ENCODE assay signal across 8 cellular contexts in genomic region chr9:113376634-113377531, GRCh38. TPM values are rescaled to one million over a fixed set of nuclear protein-coding genes. Genes with fewer than 3 reads are reported as not detected.
DNase-seq lines count a peak whose midpoint lies in the region; ATAC-seq and TF ChIP-seq lines count a peak whose summit lies in the region.

Gene HDHD3, minus strand, starts transcription at chr9:113376986. Its CDS starts 2,632 bp downstream, at chr9:113374354.

- H3K4me1 ChIP-seq in Peyer's patch = peaks cover 0 to 48% (median 4%) of the 10 kb centered on the region in 4 donors
- peaks cover 2% of the 10 kb centered on the region for H3K4me1 ChIP-seq in fibroblast of lung (ENCODE audit: control insufficient read depth, extremely low read depth, insufficient read depth, low read length)

- peaks cover 7 to 22% (median 13%) of the 10 kb centered on the region in 4 donors for H3K4me1 Mint-ChIP-seq in naive thymus-derived CD8-positive, alpha-beta T cell

- H3K4me3 ChIP-seq in Peyer's patch = peak within 1 kb of the TSS; percentile 71 to 95 (median 84)
- H3K4me3 ChIP-seq in fibroblast of lung (replicated peaks in 1 of 4; ENCODE audit: control extremely low read depth in 1 of 4, insufficient read depth in 1 of 4, low read depth in 3 of 4, low read length in 4 of 4) = peak within 1 kb of the TSS; percentile 72 to 84 (median 76)

- peak within 1 kb of the TSS; percentile 83 to 96 (median 88) for H3K4me3 Mint-ChIP-seq in naive thymus-derived CD8-positive, alpha-beta T cell

- TF ChIP-seq POLR2A in Peyer's patch (IDR thresholded peaks at IDR 0.05) = peak; percentile 94 to 95

- in situ Hi-C loops in Caki2 (cut with HindIII; ENCODE audit: low pct_unique_long_range_greater_than_20kb, low sequenced_read_pairs) = no loop called here

- no peaks in the 10 kb centered on the region for H3K27me3 Mint-ChIP-seq in naive thymus-derived CD8-positive, alpha-beta T cell

- peak; percentile 69 for ATAC-seq in GM21447 (IDR thresholded peaks at IDR 0.05; ENCODE audit: unreplicated experiment)
- peak; percentile 87 to 88 for ATAC-seq in naive thymus-derived CD8-positive, alpha-beta T cell

- H3K36me3 Mint-ChIP-seq in naive thymus-derived CD8-positive, alpha-beta T cell = peaks cover 0 to 15% (median 0%) of the 10 kb centered on the region in 3 donors

- no peak for TF ChIP-seq CTCF in Peyer's patch (IDR thresholded peaks at IDR 0.05)
- no peak for TF ChIP-seq CTCF in fibroblast of lung (conservative IDR thresholded peaks at IDR 0.05 in 1 of 2, IDR thresholded peaks at IDR 0.05 in 1 of 2; ENCODE audit: low read depth in 1 of 2, low read length in 2 of 2)

- peak within 1 kb of the TSS; percentile 29 to 94 (median 90) for H3K27ac Mint-ChIP-seq in naive thymus-derived CD8-positive, alpha-beta T cell

- peak within 1 kb of the TSS; percentile 94 for H2AFZ ChIP-seq in fibroblast of lung (ENCODE audit: low read length)

- no peaks in the 10 kb centered on the region for H3K79me2 ChIP-seq in fibroblast of lung (ENCODE audit: control insufficient read depth, insufficient read depth, low read length)

- H3K36me3 ChIP-seq in Peyer's patch (peaks cover 0 to 27% (median 0%) of the 10 kb centered on the region in 3 donors), fibroblast of lung (ENCODE audit: control insufficient read depth, insufficient read depth, low read length) (peaks cover 4% of the 10 kb centered on the region)

- H3K9me3 ChIP-seq in Peyer's patch (no peaks in the 10 kb centered on the region), fibroblast of lung (ENCODE audit: control insufficient read depth, insufficient read depth, low read depth, low read length) (no peaks in the 10 kb centered on the region)

- H3K9me3 Mint-ChIP-seq in naive thymus-derived CD8-positive, alpha-beta T cell = no peaks in the 10 kb centered on the region

- H3K27me3 ChIP-seq in Peyer's patch = no peaks in the 10 kb centered on the region
- no peaks in the 10 kb centered on the region for H3K27me3 ChIP-seq in fibroblast of lung (ENCODE audit: control insufficient read depth, insufficient read depth, low read length)

- POLR2A ChIA-PET in naive thymus-derived CD8-positive, alpha-beta T cell (lab: Charles Lee) = interaction anchor here (0.6 to 1.8 kb wide), 10 partner anchors 10 to 102 kb away, joined by 3 to 13 read pairs (median 4); partner anchors contain the start of genes ALAD, BSPRY, C9orf43 and POLE3

- H3K4me2 ChIP-seq in fibroblast of lung (ENCODE audit: extremely low read depth, insufficient read depth, low read length) = peak within 1 kb of the TSS; percentile 83

- H4K20me1 ChIP-seq in fibroblast of lung (ENCODE audit: control insufficient read depth, extremely low read depth, insufficient read depth, low read length) = no peaks in the 10 kb centered on the region

- peak; percentile 80 for DNase-seq in Caki2 (ENCODE audit: low read depth)
- peak; percentile 84 for DNase-seq in HuH-7 (ENCODE audit: low spot score)
- peak; percentile 80 to 95 (median 93) for DNase-seq in Peyer's patch
- peak; percentile 49 to 75 for DNase-seq in activated T-helper 1 cell treated with anti-CD3 and anti-CD28 coated beads, Interleukin-2, amount 50 U/mL, for 16 hours (ENCODE audit: low read depth in 1 of 2, low spot score in 1 of 2)
- peak; percentile 64 to 70 for DNase-seq in fibroblast of lung (ENCODE audit: low read depth in 2 of 2)
- peak; percentile 66 to 87 (median 80) for DNase-seq in naive thymus-derived CD8-positive, alpha-beta T cell
- peak; percentile 74 to 86 (median 80) for DNase-seq in stimulated activated naive CD4-positive, alpha-beta T cell (lab: John Stamatoyannopoulos, UW)

- peak within 1 kb of the TSS; percentile 81 to 98 (median 92) for H3K27ac ChIP-seq in Peyer's patch
- no peak within 1 kb of the TSS for H3K27ac ChIP-seq in fibroblast of lung (ENCODE audit: insufficient read depth, low read length)

- H3K9ac ChIP-seq in fibroblast of lung (ENCODE audit: insufficient read depth, low read length) = peak within 1 kb of the TSS; percentile 62

RNA-seq across cellular contexts. Expression of gene HDHD3, which starts in this region (rescaled TPM):
- 19.4 and 39.5 TPM in 2 replicates for total RNA-seq in Caki2 (2014; rRNA removed; shearing (Covaris generic); ENCODE audit: low replicate concordance)
- total RNA-seq in Peyer's patch = 100 to 1,000 TPM in 3 of 4 donors, 10 to 100 TPM in 1; 56.1 to 258 (median 237) TPM
- total RNA-seq in fibroblast of lung = 11.0 and 14.2 TPM in 2 replicates
- polyA plus RNA-seq in fibroblast of lung = 4.1 and 6.5 TPM in 2 replicates
- 4.6 and 6.0 TPM in 2 replicates for polyA plus RNA-seq in fibroblast of lung (2012)
- polyA minus RNA-seq in fibroblast of lung (ENCODE audit: low replicate concordance) = 5.4 and 6.9 TPM in 2 replicates
- 10 to 100 TPM; 26.2 to 26.5 TPM for total RNA-seq in naive thymus-derived CD8-positive, alpha-beta T cell
- 10 to 100 TPM; 24.1 to 45.2 (median 35.1) TPM for polyA plus RNA-seq in naive thymus-derived CD8-positive, alpha-beta T cell
